Comparison of ENCODE assay signal across 13 cellular contexts in genomic region chr2:134206029-134206428, GRCh38. TPM values are rescaled to one million over a fixed set of nuclear protein-coding genes. Genes with fewer than 3 reads are reported as not detected.
A peak's percentile ranks its signal among the peaks of the same experiment; 100 is the strongest.
DNase-seq lines count a peak whose midpoint lies in the region; ATAC-seq and TF ChIP-seq lines count a peak whose summit lies in the region.
"Had no signal": no experiment of that assay in that cellular context is flagged by ENCODE, and none has a peak within 500 bp of the region (broad histone marks: within the 10 kb centered on the region; RNA-seq: fewer than 3 reads in every experiment).

No MANE protein-coding gene starts in this region.

- H3K27ac ChIP-seq in CD8-positive, alpha-beta T cell (ENCODE audit: low read depth, low read length): no peak overlapping the region
- peak overlapping the region in 1 of 2 donors; percentile 61 for H3K27ac ChIP-seq in left lung
- no peak overlapping the region for H3K27ac ChIP-seq in CD4-positive, alpha-beta memory T cell (ENCODE audit: low read depth, low read length)
- H3K27ac ChIP-seq: gastrocnemius medialis had no signal

- no peak overlapping the region for H3K4me3 Mint-ChIP-seq in CD8-positive, alpha-beta T cell
- H3K4me3 Mint-ChIP-seq in activated CD8-positive, alpha-beta T cell treated with anti-CD3 and anti-CD28 coated beads, Interleukin-2, amount 10 ng/mL, durations not matched to agents 7 days and 5 days: no peak overlapping the region
- peak overlapping the region in 4 of 8 donors; percentile 3 to 52 (median 18) for H3K4me3 Mint-ChIP-seq in CD4-positive, alpha-beta memory T cell
- H3K4me3 Mint-ChIP-seq: activated CD8-positive, alpha-beta memory T cell treated with anti-CD3 and anti-CD28 coated beads, Interleukin-2, amount 10 ng/mL, durations not matched to agents 7 days and 5 days had no signal

- no peak for TF ChIP-seq CTCF in CD8-positive, alpha-beta T cell (IDR thresholded peaks at IDR 0.05)
- no peak for TF ChIP-seq CTCF in left lung (IDR thresholded peaks at IDR 0.05)

- H3K27ac Mint-ChIP-seq in CD8-positive, alpha-beta T cell: peak overlapping the region; percentile 7
- no peak overlapping the region for H3K27ac Mint-ChIP-seq in activated CD8-positive, alpha-beta T cell treated with anti-CD3 and anti-CD28 coated beads, Interleukin-2, amount 10 ng/mL, durations not matched to agents 7 days and 5 days
- no peak overlapping the region for H3K27ac Mint-ChIP-seq in CD4-positive, alpha-beta memory T cell
- H3K27ac Mint-ChIP-seq: activated CD8-positive, alpha-beta memory T cell treated with anti-CD3 and anti-CD28 coated beads, Interleukin-2, amount 10 ng/mL, durations not matched to agents 7 days and 5 days had no signal

- POLR2A ChIA-PET in CD8-positive, alpha-beta T cell (lab: Charles Lee): interaction anchor here (0.7 to 4.2 kb wide), 6 partner anchors 8 to 205 kb away, joined by 3 to 31 read pairs (median 6); no protein-coding TSS in a partner anchor
- POLR2A ChIA-PET in activated CD8-positive, alpha-beta T cell treated with anti-CD3 and anti-CD28 coated beads, Interleukin-2, amount 10 ng/mL, durations not matched to agents 7 days and 5 days (lab: Charles Lee): interaction anchor here (0.6 kb wide), 1 partner anchor 240 kb away, joined by 3 read pairs; no protein-coding TSS in a partner anchor
- POLR2A ChIA-PET in CD4-positive, alpha-beta memory T cell (lab: Charles Lee; ENCODE audit: partially characterized antibody): interaction anchor here (1.0 to 8.5 kb wide), 13 partner anchors 9 to 86 kb away, joined by 3 to 98 read pairs (median 6); no protein-coding TSS in a partner anchor

- no peaks in the 10 kb centered on the region for H3K27me3 ChIP-seq in CD8-positive, alpha-beta T cell (ENCODE audit: insufficient read depth, low read length)
- H3K27me3 ChIP-seq in left lung: no peaks in the 10 kb centered on the region
- no peaks in the 10 kb centered on the region for H3K27me3 ChIP-seq in CD4-positive, alpha-beta memory T cell (ENCODE audit: insufficient read depth, low read length)
- H3K27me3 ChIP-seq: gastrocnemius medialis had no signal

- DNase-seq in CD8-positive, alpha-beta T cell: no peak
- peak; percentile 60 for DNase-seq in NOMO-1 treated with DMSO at 0.1 percent for 48 hours (lab: John Stamatoyannopoulos, UW; ENCODE audit: unreplicated experiment)
- DNase-seq in left lung: no peak
- no peak for DNase-seq in activated CD8-positive, alpha-beta memory T cell treated with anti-CD3 and anti-CD28 coated beads, Interleukin-2, amount 50 U/mL, for 4 hours
- DNase-seq in activated CD8-positive, alpha-beta T cell treated with anti-CD3 and anti-CD28 coated beads, Interleukin-2, amount 10 ng/mL, durations not matched to agents 7 days and 5 days: no peak
- no peak for DNase-seq in CD4-positive, alpha-beta memory T cell
- DNase-seq in GDM1 (lab: John Stamatoyannopoulos, UW): no peak
- DNase-seq: activated CD8-positive, alpha-beta memory T cell treated with anti-CD3 and anti-CD28 coated beads, Interleukin-2, amount 10 ng/mL, durations not matched to agents 7 days and 5 days; effector CD8-positive, alpha-beta T cell; gastrocnemius medialis; NCI-H1105 treated with DMSO at 0.1 percent for 48 hours; T-helper 2 cell had no signal

- intact Hi-C loops in CD8-positive, alpha-beta T cell (cut with DNase I, micrococcal nuclease): loop anchor here (5.0 kb wide), 5 partner anchors 34 to 319 kb away; no protein-coding TSS in a partner anchor
- intact Hi-C loops in left lung (cut with DNase I): no loop called here
- intact Hi-C loops in CD4-positive, alpha-beta memory T cell (cut with micrococcal nuclease): loop anchor here (5.0 kb wide), 4 partner anchors 41 to 319 kb away; no protein-coding TSS in a partner anchor

- no peak for ATAC-seq in CD8-positive, alpha-beta T cell
- ATAC-seq in GM21423 (IDR thresholded peaks at IDR 0.05; ENCODE audit: unreplicated experiment): peak; percentile 45
- peak; percentile 21 for ATAC-seq in left lung
- no peak for ATAC-seq in activated CD8-positive, alpha-beta T cell treated with anti-CD3 and anti-CD28 coated beads, Interleukin-2, amount 10 ng/mL, durations not matched to agents 7 days and 5 days
- ATAC-seq: activated CD8-positive, alpha-beta memory T cell treated with anti-CD3 and anti-CD28 coated beads, Interleukin-2, amount 10 ng/mL, durations not matched to agents 7 days and 5 days; gastrocnemius medialis had no signal

- H3K27me3 Mint-ChIP-seq in CD8-positive, alpha-beta T cell (ENCODE audit: low read depth): no peaks in the 10 kb centered on the region
- no peaks in the 10 kb centered on the region for H3K27me3 Mint-ChIP-seq in activated CD8-positive, alpha-beta T cell treated with anti-CD3 and anti-CD28 coated beads, Interleukin-2, amount 10 ng/mL, durations not matched to agents 7 days and 5 days (ENCODE audit: low read depth)
- H3K27me3 Mint-ChIP-seq in CD4-positive, alpha-beta memory T cell: no peaks in the 10 kb centered on the region
- H3K27me3 Mint-ChIP-seq: activated CD8-positive, alpha-beta memory T cell treated with anti-CD3 and anti-CD28 coated beads, Interleukin-2, amount 10 ng/mL, durations not matched to agents 7 days and 5 days had no signal

- CTCF ChIA-PET in CD8-positive, alpha-beta T cell (lab: Charles Lee): interaction anchor here (0.8 to 8.9 kb wide), 13 partner anchors 9 to 218 kb away, joined by 3 to 211 read pairs (median 13); no protein-coding TSS in a partner anchor
- CTCF ChIA-PET in activated CD8-positive, alpha-beta T cell treated with anti-CD3 and anti-CD28 coated beads, Interleukin-2, amount 10 ng/mL, durations not matched to agents 7 days and 5 days (lab: Charles Lee): interaction anchor here (0.8 to 8.2 kb wide), 15 partner anchors 9 to 245 kb away, joined by 3 to 160 read pairs (median 4); no protein-coding TSS in a partner anchor
- CTCF ChIA-PET in CD4-positive, alpha-beta memory T cell (lab: Charles Lee; ENCODE audit: partially characterized antibody): interaction anchor here (1.1 to 12.7 kb wide), 19 partner anchors 9 to 321 kb away, joined by 3 to 358 read pairs (median 23); no protein-coding TSS in a partner anchor

- H3K4me3 ChIP-seq in CD8-positive, alpha-beta T cell (ENCODE audit: low read depth, low read length): no peak overlapping the region
- no peak overlapping the region for H3K4me3 ChIP-seq in left lung
- H3K4me3 ChIP-seq in CD4-positive, alpha-beta memory T cell (ENCODE audit: low read length in 2 of 2): no peak overlapping the region
- H3K4me3 ChIP-seq: gastrocnemius medialis had no signal

- H3K36me3 Mint-ChIP-seq in CD8-positive, alpha-beta T cell: no peaks in the 10 kb centered on the region
- H3K36me3 Mint-ChIP-seq in activated CD8-positive, alpha-beta T cell treated with anti-CD3 and anti-CD28 coated beads, Interleukin-2, amount 10 ng/mL, durations not matched to agents 7 days and 5 days (ENCODE audit: low read depth): no peaks in the 10 kb centered on the region
- no peaks in the 10 kb centered on the region for H3K36me3 Mint-ChIP-seq in CD4-positive, alpha-beta memory T cell
- H3K36me3 Mint-ChIP-seq: activated CD8-positive, alpha-beta memory T cell treated with anti-CD3 and anti-CD28 coated beads, Interleukin-2, amount 10 ng/mL, durations not matched to agents 7 days and 5 days had no signal

- H3K4me1 Mint-ChIP-seq in CD8-positive, alpha-beta T cell (ENCODE audit: low read depth): peaks cover 17% of the 10 kb centered on the region
- H3K4me1 Mint-ChIP-seq in activated CD8-positive, alpha-beta T cell treated with anti-CD3 and anti-CD28 coated beads, Interleukin-2, amount 10 ng/mL, durations not matched to agents 7 days and 5 days (ENCODE audit: low read depth): peaks cover 22% of the 10 kb centered on the region
- H3K4me1 Mint-ChIP-seq in CD4-positive, alpha-beta memory T cell: peaks cover 21 to 34% (median 31%) of the 10 kb centered on the region in 4 donors

- no peaks in the 10 kb centered on the region for H3K9me3 Mint-ChIP-seq in CD8-positive, alpha-beta T cell
- H3K9me3 Mint-ChIP-seq in activated CD8-positive, alpha-beta T cell treated with anti-CD3 and anti-CD28 coated beads, Interleukin-2, amount 10 ng/mL, durations not matched to agents 7 days and 5 days (ENCODE audit: insufficient read depth): no peaks in the 10 kb centered on the region
- no peaks in the 10 kb centered on the region for H3K9me3 Mint-ChIP-seq in CD4-positive, alpha-beta memory T cell

- no peaks in the 10 kb centered on the region for H3K9me3 ChIP-seq in CD8-positive, alpha-beta T cell (ENCODE audit: low read length)
- H3K9me3 ChIP-seq in left lung: no peaks in the 10 kb centered on the region
- no peaks in the 10 kb centered on the region for H3K9me3 ChIP-seq in CD4-positive, alpha-beta memory T cell (ENCODE audit: control insufficient read depth in 1 of 2, low read length in 2 of 2)
- H3K9me3 ChIP-seq: gastrocnemius medialis had no signal

- peaks cover 34% of the 10 kb centered on the region for H3K4me1 ChIP-seq in CD8-positive, alpha-beta T cell (ENCODE audit: insufficient read depth, low read length)
- peaks cover 0 to 36% of the 10 kb centered on the region in 2 donors for H3K4me1 ChIP-seq in left lung
- peaks cover 70% of the 10 kb centered on the region for H3K4me1 ChIP-seq in CD4-positive, alpha-beta memory T cell (ENCODE audit: insufficient read depth, low read length)

- H3K36me3 ChIP-seq in CD8-positive, alpha-beta T cell (ENCODE audit: insufficient read depth, low read length): no peaks in the 10 kb centered on the region
- no peaks in the 10 kb centered on the region for H3K36me3 ChIP-seq in left lung
- H3K36me3 ChIP-seq in CD4-positive, alpha-beta memory T cell (ENCODE audit: insufficient read depth, low read length): no peaks in the 10 kb centered on the region
- H3K36me3 ChIP-seq: gastrocnemius medialis had no signal

RNA-seq across cellular contexts. Expression of gene MGAT5, which starts 47.8 kb away (rescaled TPM):
- total RNA-seq in CD8-positive, alpha-beta T cell: 10 to 100 TPM; 49.6 to 52.9 TPM
- total RNA-seq in left lung: 10 to 100 TPM; 50.9 to 57.0 TPM
- 10 to 100 TPM; 48.5 to 54.3 TPM for total RNA-seq in activated CD8-positive, alpha-beta T cell treated with anti-CD3 and anti-CD28 coated beads, Interleukin-2, amount 10 ng/mL, durations not matched to agents 7 days and 5 days
- 10 to 100 TPM; 78.1 to 81.3 TPM for total RNA-seq in CD4-positive, alpha-beta memory T cell
- polyA plus RNA-seq in CD4-positive, alpha-beta memory T cell: 10 to 100 TPM in 1 of 2 donors, 1 to 10 TPM in 1; 4.4 to 17.9 TPM

Comparison
In these comparisons a context has a peak if more than half of its experiments do, and no peak if none do; other contexts are left out.
1. ATAC-seq: peak in GM21423 (single experiment) and left lung (single experiment); none in CD8-positive, alpha-beta T cell (single experiment) and activated CD8-positive, alpha-beta T cell treated with anti-CD3 and anti-CD28 coated beads, Interleukin-2, amount 10 ng/mL, durations not matched to agents 7 days and 5 days (single experiment).
2. intact Hi-C loops: an anchor here in CD8-positive, alpha-beta T cell (5.0 kb wide) and CD4-positive, alpha-beta memory T cell (5.0 kb wide); none called in left lung.